ENCODE assay signal across 15 cellular contexts in genomic region chr9:16105576-16105975, GRCh38.
DNase-seq lines count a peak whose midpoint lies in the region; ATAC-seq and TF ChIP-seq lines count a peak whose summit lies in the region.
"Had no signal": no experiment of that assay in that cellular context is flagged by ENCODE, and none has a peak within 500 bp of the region (broad histone marks: within the 10 kb centered on the region; RNA-seq: fewer than 3 reads in every experiment).

No MANE protein-coding gene starts in this region.

- CTCF ChIA-PET in MCF 10A (lab: Yijun Ruan, JAX) = no interaction called here
- CTCF ChIA-PET in activated naive CD4-positive, alpha-beta T cell treated with anti-CD3 and anti-CD28 coated beads for 36 hours (lab: Charles Lee) = no interaction called here

- no peak for TF ChIP-seq POLR2A in breast epithelium (IDR thresholded peaks at IDR 0.05)

- H3K36me3 Mint-ChIP-seq in MCF 10A (ENCODE audit: insufficient read depth, unreplicated experiment) = no peaks in the 10 kb centered on the region
- H3K36me3 Mint-ChIP-seq in activated naive CD4-positive, alpha-beta T cell treated with anti-CD3 and anti-CD28 coated beads for 36 hours (ENCODE audit: low read depth) = no peaks in the 10 kb centered on the region

- peaks cover 0 to 9% of the 10 kb centered on the region in 2 donors for H3K9me3 ChIP-seq in breast epithelium
- H3K9me3 ChIP-seq: HAP-1 had no signal

- no peak overlapping the region for H3K27ac Mint-ChIP-seq in MCF 10A (ENCODE audit: low read depth, unreplicated experiment)
- no peak overlapping the region for H3K27ac Mint-ChIP-seq in activated naive CD4-positive, alpha-beta T cell treated with anti-CD3 and anti-CD28 coated beads for 36 hours

- TF ChIP-seq CTCF in MCF 10A (IDR thresholded peaks at IDR 0.05; ENCODE audit: unreplicated experiment) (no peak), breast epithelium (IDR thresholded peaks at IDR 0.05) (no peak), cardiac fibroblast (IDR thresholded peaks at IDR 0.05; ENCODE audit: low read depth, low read length) (no peak), fibroblast of the aortic adventitia (IDR thresholded peaks at IDR 0.05; ENCODE audit: insufficient read depth, low read length) (no peak)

- H3K27me3 Mint-ChIP-seq in MCF 10A (ENCODE audit: insufficient read depth, unreplicated experiment) = no peaks in the 10 kb centered on the region
- H3K27me3 Mint-ChIP-seq in activated naive CD4-positive, alpha-beta T cell treated with anti-CD3 and anti-CD28 coated beads for 36 hours (ENCODE audit: low read depth) = no peaks in the 10 kb centered on the region

- ATAC-seq in HG03039 (IDR thresholded peaks at IDR 0.05; ENCODE audit: unreplicated experiment) = no peak

- H3K4me3 ChIP-seq in breast epithelium (no peak overlapping the region), cardiac fibroblast (replicated peaks in 1 of 2; ENCODE audit: low read depth in 2 of 2, low read length in 2 of 2) (no peak overlapping the region), fibroblast of the aortic adventitia (ENCODE audit: low read depth, low read length) (no peak overlapping the region)
- H3K4me3 ChIP-seq: HAP-1 had no signal

- POLR2A ChIA-PET in MCF 10A (lab: Yijun Ruan, JAX) = no interaction called here

- DNase-seq in MCF 10A (ENCODE audit: unreplicated experiment) (peak; percentile 55), breast epithelium (ENCODE audit: low spot score in 2 of 2) (no peak), cardiac fibroblast (ENCODE audit: low read depth in 2 of 2) (peak; percentile 50 to 69), fibroblast of the aortic adventitia (ENCODE audit: low read depth) (peak; percentile 86), stromal cell of bone marrow (ENCODE audit: low read depth) (peak; percentile 61), HuH-7 (ENCODE audit: low spot score) (no peak)
- no peak for DNase-seq in activated naive CD4-positive, alpha-beta T cell treated with anti-CD3 and anti-CD28 coated beads for 36 hours
- DNase-seq: COR-L47, DMS153, NCI-H2107, NCI-H748 treated with DMSO at 0.1 percent for 48 hours, Right ventricle myocardium superior had no signal

- no TSS peak for BruUV-seq in MCF 10A (replicated peaks; lab: Mats Ljungman, UMichigan)

- H3K4me1 Mint-ChIP-seq in MCF 10A (ENCODE audit: insufficient read depth, unreplicated experiment) = no peaks in the 10 kb centered on the region
- no peaks in the 10 kb centered on the region for H3K4me1 Mint-ChIP-seq in activated naive CD4-positive, alpha-beta T cell treated with anti-CD3 and anti-CD28 coated beads for 36 hours (ENCODE audit: low read depth)

- no peak overlapping the region for H3K4me3 Mint-ChIP-seq in MCF 10A (ENCODE audit: unreplicated experiment)
- no peak overlapping the region for H3K4me3 Mint-ChIP-seq in activated naive CD4-positive, alpha-beta T cell treated with anti-CD3 and anti-CD28 coated beads for 36 hours

- H3K27ac ChIP-seq in breast epithelium = no peak overlapping the region
- H3K27ac ChIP-seq: 22Rv1 had no signal

- no peaks in the 10 kb centered on the region for H3K4me1 ChIP-seq in breast epithelium
- H3K4me1 ChIP-seq: HAP-1 had no signal

- intact Hi-C loops in MCF 10A (cut with micrococcal nuclease) = no loop called here
- intact Hi-C loops in breast epithelium (cut with DNase I; ENCODE audit: low total_unique reads) = no loop called here
- intact Hi-C loops in activated naive CD4-positive, alpha-beta T cell treated with anti-CD3 and anti-CD28 coated beads for 36 hours (cut with micrococcal nuclease) = no loop called here

- no peaks in the 10 kb centered on the region for H3K27me3 ChIP-seq in breast epithelium

- H3K9me3 Mint-ChIP-seq in MCF 10A (ENCODE audit: unreplicated experiment) = no peaks in the 10 kb centered on the region
- no peaks in the 10 kb centered on the region for H3K9me3 Mint-ChIP-seq in activated naive CD4-positive, alpha-beta T cell treated with anti-CD3 and anti-CD28 coated beads for 36 hours

- no peaks in the 10 kb centered on the region for H3K36me3 ChIP-seq in breast epithelium
- H3K36me3 ChIP-seq: HAP-1 had no signal

Comparison
In these comparisons a context has a peak if more than half of its experiments do, and no peak if none do; other contexts are left out.
1. DNase-seq: peak in MCF 10A (single experiment), cardiac fibroblast (2 of 2), fibroblast of the aortic adventitia (single experiment) and stromal cell of bone marrow (single experiment); none in breast epithelium (0 of 2), HuH-7 (single experiment) and activated naive CD4-positive, alpha-beta T cell treated with anti-CD3 and anti-CD28 coated beads for 36 hours (single experiment).